In genomic region chr9:22739712-22740111, GRCh38 we compare ENCODE assay signal across 30 cellular contexts.
"Had no signal": no experiment of that assay in that cellular context is flagged by ENCODE, and none has a peak within 500 bp of the region (broad histone marks: within the 10 kb centered on the region; RNA-seq: fewer than 3 reads in every experiment).

No MANE protein-coding gene starts in this region.

- ATAC-seq: natural killer cell; psoas muscle; right cardiac atrium; sciatic nerve; stimulated activated memory B cell treated with anti-CD40 and anti-IgM and Interleukin-4, amounts not matched to agents 10 μg/mL and 1 μg/mL and 100 μg/mL, for 72 hours; stimulated activated naive CD8-positive, alpha-beta T cell treated with anti-CD3 and anti-CD28 coated beads, Interleukin-15, amount 100 ng/mL, for 72 hours; stimulated activated naive CD8-positive, alpha-beta T cell treated with anti-CD3 and anti-CD28 coated beads, Interleukin-15, Interleukin-2, amounts not matched to agents 100 U/mL and 50 U/mL, for 24 hours had no signal

- H3K9me3 Mint-ChIP-seq: stimulated activated memory B cell treated with anti-CD40 and anti-IgM and Interleukin-4, amounts not matched to agents 10 μg/mL and 1 μg/mL and 100 μg/mL, for 72 hours had no signal

- H3K27ac Mint-ChIP-seq: natural killer cell; neural progenitor cell; progenitor cell of endocrine pancreas; stimulated activated memory B cell treated with anti-CD40 and anti-IgM and Interleukin-4, amounts not matched to agents 10 μg/mL and 1 μg/mL and 100 μg/mL, for 72 hours; stimulated activated naive CD8-positive, alpha-beta T cell treated with anti-CD3 and anti-CD28 coated beads, Interleukin-15, amount 100 ng/mL, for 72 hours had no signal

- H3K36me3 ChIP-seq: neural progenitor cell, ovary, spleen, thoracic aorta, thyroid gland, tibial nerve, upper lobe of left lung, vagina had no signal

- H3K4me1 Mint-ChIP-seq: natural killer cell; nephron; neural progenitor cell; stimulated activated memory B cell treated with anti-CD40 and anti-IgM and Interleukin-4, amounts not matched to agents 10 μg/mL and 1 μg/mL and 100 μg/mL, for 72 hours; stimulated activated naive CD8-positive, alpha-beta T cell treated with anti-CD3 and anti-CD28 coated beads, Interleukin-15, amount 100 ng/mL, for 72 hours had no signal

- H3K9me3 ChIP-seq: ovary, psoas muscle, thoracic aorta, thyroid gland, upper lobe of left lung, vagina had no signal

- H3K4me3 Mint-ChIP-seq: natural killer cell; nephron; neural progenitor cell; stimulated activated memory B cell treated with anti-CD40 and anti-IgM and Interleukin-4, amounts not matched to agents 10 μg/mL and 1 μg/mL and 100 μg/mL, for 72 hours; stimulated activated naive CD8-positive, alpha-beta T cell treated with anti-CD3 and anti-CD28 coated beads, Interleukin-15, amount 100 ng/mL, for 72 hours had no signal

- H3K27me3 Mint-ChIP-seq: progenitor cell of endocrine pancreas; stimulated activated memory B cell treated with anti-CD40 and anti-IgM and Interleukin-4, amounts not matched to agents 10 μg/mL and 1 μg/mL and 100 μg/mL, for 72 hours; stimulated activated naive CD8-positive, alpha-beta T cell treated with anti-CD3 and anti-CD28 coated beads, Interleukin-15, amount 100 ng/mL, for 72 hours had no signal

- H3K36me3 Mint-ChIP-seq: natural killer cell; stimulated activated memory B cell treated with anti-CD40 and anti-IgM and Interleukin-4, amounts not matched to agents 10 μg/mL and 1 μg/mL and 100 μg/mL, for 72 hours had no signal

- H3K27ac ChIP-seq: neural progenitor cell, ovary, parathyroid adenoma, psoas muscle, skin epidermis, spleen, thoracic aorta, thyroid gland, upper lobe of left lung, vagina had no signal

- H3K4me3 ChIP-seq: neural progenitor cell, ovary, psoas muscle, skin epidermis, smooth muscle cell, spleen, thoracic aorta, thyroid gland, tibial nerve, upper lobe of left lung, vagina had no signal

- H3K27me3 ChIP-seq: neural progenitor cell, ovary, spleen, thyroid gland, tibial nerve, upper lobe of left lung, vagina had no signal

- H3K9ac ChIP-seq: neural progenitor cell, parathyroid adenoma had no signal

- FAIRE-seq: urothelium cell line had no signal

- DNase-seq: natural killer cell; occipital lobe; ovary; posterior cingulate gyrus; psoas muscle; right cardiac atrium; spleen; stimulated activated CD4-positive, alpha-beta T cell treated with anti-CD3 and anti-CD28 coated beads, Interleukin-12 subunit alpha, Interleukin-12 subunit beta, amount 100 ng/mL, for 4 hours; stimulated activated CD4-positive, alpha-beta T cell treated with anti-CD3 and anti-CD28 coated beads, Interleukin-1b, Interleukin-23, amount 100 ng/mL, for 48 hours; stimulated activated CD4-positive, alpha-beta T cell treated with anti-CD3 and anti-CD28 coated beads, Interleukin-4, amount 100 ng/mL, for 1 hour; stimulated activated CD4-positive, alpha-beta T cell treated with anti-CD3 and anti-CD28 coated beads, Interleukin-4, amount 100 ng/mL, for 4 hours; stimulated activated CD8-positive, alpha-beta memory T cell treated with anti-CD3 and anti-CD28 coated beads, Interleukin-4, amount 100 ng/mL, for 48 hours; stimulated activated naive CD4-positive, alpha-beta T cell; stimulated activated naive CD8-positive, alpha-beta T cell treated with anti-CD3 and anti-CD28 coated beads, Interleukin-15, amount 100 ng/mL, for 72 hours; stimulated activated naive CD8-positive, alpha-beta T cell treated with anti-CD3 and anti-CD28 coated beads, Interleukin-15, Interleukin-2, amounts not matched to agents 100 U/mL and 50 U/mL, for 24 hours; thyroid gland; trophoblast cell; upper lobe of left lung had no signal

- H2AFZ ChIP-seq: neural progenitor cell, parathyroid adenoma had no signal

- H3K79me2 ChIP-seq: parathyroid adenoma had no signal

- H3K4me2 ChIP-seq: neural progenitor cell, smooth muscle cell had no signal

- H3K4me1 ChIP-seq: neural progenitor cell, parathyroid adenoma, psoas muscle, spleen, thyroid gland, upper lobe of left lung, vagina had no signal
